In the genomic region with DNA sequence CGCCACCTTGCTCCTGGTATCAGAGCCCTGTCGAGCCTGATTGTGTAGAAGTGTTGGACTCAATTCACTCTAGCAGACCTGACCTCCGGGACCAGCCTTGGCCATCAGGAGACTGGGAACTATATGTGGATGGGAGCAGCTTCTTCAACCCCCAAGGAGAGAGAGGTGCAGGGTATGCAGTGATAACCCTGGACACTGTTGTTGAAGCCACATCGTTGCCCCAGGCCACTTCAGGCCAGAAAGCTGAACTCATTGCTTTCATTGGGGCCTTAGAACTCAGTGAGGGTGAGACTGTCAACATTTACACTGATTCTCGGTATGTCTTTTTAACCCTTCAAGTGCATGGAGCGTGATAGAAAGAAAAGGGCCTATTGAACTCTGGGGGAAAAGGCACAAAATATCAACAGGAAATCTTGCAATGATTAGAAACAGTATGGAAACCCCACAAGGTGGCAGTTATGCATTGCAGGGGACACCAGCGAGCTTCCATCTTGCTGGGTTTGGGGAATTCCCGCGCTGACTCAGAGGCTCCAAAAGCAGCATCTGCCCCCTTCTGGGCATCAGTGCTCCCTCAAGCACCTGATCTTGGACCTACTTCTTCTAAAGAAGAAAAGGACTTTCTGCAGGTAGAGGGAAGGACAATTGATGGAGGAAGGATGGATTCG, we compare ENCODE assay signal across 14 cellular contexts. TPM values are rescaled to one million over a fixed set of nuclear protein-coding genes. Genes with fewer than 3 reads are reported as not detected.
DNase-seq lines count a peak whose midpoint lies in the region; ATAC-seq and TF ChIP-seq lines count a peak whose summit lies in the region.
"Not testable (repeated sequence)": the region's sequence is repeated elsewhere in the genome, so short reads cannot be mapped to it uniquely, and the experiment has no call there.
"Had no signal": no experiment of that assay in that cellular context is flagged by ENCODE, and none has a peak within 500 bp of the region (broad histone marks: within the 10 kb centered on the region; RNA-seq: fewer than 3 reads in every experiment).

No MANE protein-coding gene starts in this region.

- not testable (repeated sequence) for H3K4me3 Mint-ChIP-seq in HFFc6

- not testable (repeated sequence) for H3K9me3 Mint-ChIP-seq in HFFc6

- ATAC-seq in foreskin keratinocyte: not testable (repeated sequence)

- peaks cover 37% of the 10 kb centered on the region for H3K36me3 Mint-ChIP-seq in HFFc6 (ENCODE audit: low read depth)

- H3K27me3 Mint-ChIP-seq in HFFc6 (ENCODE audit: insufficient read depth): not testable (repeated sequence)

- DNase-seq in Daoy (ENCODE audit: low read depth): peak; percentile 53
- DNase-seq in HFFc6: not testable (repeated sequence)
- DNase-seq in activated CD4-positive, CD25-positive, alpha-beta regulatory T cell treated with anti-CD3 and anti-CD28 coated beads, Interleukin-2, amount 50 U/mL, for 16 hours (ENCODE audit: low read depth, low spot score): peak; percentile 26
- peak; percentile 57 for DNase-seq in activated CD8-positive, alpha-beta memory T cell treated with anti-CD3 and anti-CD28 coated beads, Interleukin-2, amount 50 U/mL, for 24 hours (ENCODE audit: extremely low read depth)
- peak; percentile 83 for DNase-seq in activated naive CD4-positive, alpha-beta T cell treated with anti-CD3 and anti-CD28 coated beads, Interleukin-2, amount 50 U/mL, for 16 hours
- DNase-seq in foreskin keratinocyte: peak in 1 of 2 donors; percentile 23
- DNase-seq in stimulated activated CD4-positive, alpha-beta T cell treated with anti-CD3 and anti-CD28 coated beads, Interleukin-15, amount 100 ng/mL, for 24 hours: peak; percentile 89
- DNase-seq in stimulated activated CD8-positive, alpha-beta memory T cell treated with anti-CD3 and anti-CD28 coated beads, Interleukin-2, amount 100 ng/mL, for 48 hours (ENCODE audit: low read depth in 2 of 2): peak; percentile 20 to 75

- not testable (repeated sequence) for H3K27ac Mint-ChIP-seq in HFFc6

- H3K27ac ChIP-seq in foreskin keratinocyte: not testable (repeated sequence)

- peaks cover 14% of the 10 kb centered on the region for H3K4me1 Mint-ChIP-seq in HFFc6 (ENCODE audit: low read depth)

- TF ChIP-seq CTCF in HFFc6 (IDR thresholded peaks at IDR 0.05): peak; percentile 33; the same call in 1 of the 2 replicates
- TF ChIP-seq CTCF in foreskin keratinocyte (conservative IDR thresholded peaks at IDR 0.05): peak; percentile 72

- H3K4me1 ChIP-seq in foreskin keratinocyte: not testable (repeated sequence)

- H3K27me3 ChIP-seq in foreskin keratinocyte: not testable (repeated sequence)

RNA-seq across cellular contexts. Expression of a gene that starts 16.9 kb away (rescaled TPM):
- total RNA-seq in Daoy (2014; rRNA removed; shearing (Covaris generic)): 4.0 and 8.6 TPM in 2 replicates
- total RNA-seq in HFFc6 (2021; fragmentation: NEBNext Ultra II Directional; extraction: Animal tissue kit (Norgen Biotek cat#: 25700)): 1 to 10 TPM; 2.3 to 4.0 (median 3.4) TPM
- total RNA-seq in foreskin keratinocyte: 3.7 and 4.4 TPM in 2 replicates
- 1.2 and 1.4 TPM in 2 replicates for polyA plus RNA-seq in foreskin keratinocyte

RNA-seq across cellular contexts. Expression of a gene that starts 17.4 kb away (rescaled TPM):
- total RNA-seq in Daoy (2014; rRNA removed; shearing (Covaris generic)): 30.6 and 33.9 TPM in 2 replicates
- total RNA-seq in HFFc6 (2021; fragmentation: NEBNext Ultra II Directional; extraction: Animal tissue kit (Norgen Biotek cat#: 25700)): 10 to 100 TPM; 36.7 to 41.6 (median 38.7) TPM
- 21.6 and 24.4 TPM in 2 replicates for total RNA-seq in foreskin keratinocyte
- polyA plus RNA-seq in foreskin keratinocyte: 26.1 and 26.8 TPM in 2 replicates

RNA-seq across cellular contexts. Expression of a gene that starts 33.2 kb away (rescaled TPM):
- total RNA-seq in Daoy (2014; rRNA removed; shearing (Covaris generic)): not detected in 2 replicates
- total RNA-seq in HFFc6 (2021; fragmentation: NEBNext Ultra II Directional; extraction: Animal tissue kit (Norgen Biotek cat#: 25700)): not detected
- not detected in 2 replicates for total RNA-seq in foreskin keratinocyte
- not detected in 2 replicates for polyA plus RNA-seq in foreskin keratinocyte
- total RNA-seq: G401, HT-29, liver, myocyte, skeletal muscle tissue, T-cell had no signal
- polyA plus RNA-seq: liver had no signal
